16 cellular contexts compared by ENCODE assay signal in genomic region chr7:21916176-21916575, GRCh38. TPM values are rescaled to one million over a fixed set of nuclear protein-coding genes. Genes with fewer than 3 reads are reported as not detected.
DNase-seq lines count a peak whose midpoint lies in the region; ATAC-seq and TF ChIP-seq lines count a peak whose summit lies in the region.
"Had no signal": no experiment of that assay in that cellular context is flagged by ENCODE, and none has a peak within 500 bp of the region (broad histone marks: within the 10 kb centered on the region; RNA-seq: fewer than 3 reads in every experiment).

No MANE protein-coding gene starts in this region.

- intact Hi-C loops in psoas muscle (cut with DNase I): no loop called here

- H3K4me3 ChIP-seq in psoas muscle: no peak overlapping the region
- H3K4me3 ChIP-seq: GM23248 had no signal

- H3K36me3 ChIP-seq in psoas muscle (ENCODE audit: insufficient read depth in 1 of 2, low read depth in 1 of 2): no peaks in the 10 kb centered on the region

- no peak overlapping the region for H3K4me3 Mint-ChIP-seq in memory B cell
- H3K4me3 Mint-ChIP-seq: CD4-positive, alpha-beta memory T cell had no signal

- H3K36me3 Mint-ChIP-seq in memory B cell: peaks cover 38% of the 10 kb centered on the region

- H3K27ac ChIP-seq in caudate nucleus (ENCODE audit: low read depth, low read length) (peak overlapping the region; percentile 56), psoas muscle (no peak overlapping the region)
- H3K27ac ChIP-seq: GM23248 had no signal

- peak overlapping the region; percentile 1 for H3K27ac Mint-ChIP-seq in memory B cell
- H3K27ac Mint-ChIP-seq: CD4-positive, alpha-beta memory T cell had no signal

- no peaks in the 10 kb centered on the region for H3K9me3 Mint-ChIP-seq in memory B cell

- peaks cover 13% of the 10 kb centered on the region for H3K4me1 ChIP-seq in psoas muscle

- in situ Hi-C loops in SK-MEL-5 (cut with HindIII; ENCODE audit: low pct_unique_long_range_greater_than_20kb, low sequenced_read_pairs): no loop called here

- no peaks in the 10 kb centered on the region for H3K27me3 Mint-ChIP-seq in memory B cell
- H3K27me3 Mint-ChIP-seq: CD4-positive, alpha-beta memory T cell had no signal

- ATAC-seq in memory B cell (ENCODE audit: low read depth) (no peak), GM18907 (IDR thresholded peaks at IDR 0.05; ENCODE audit: unreplicated experiment) (no peak), psoas muscle (no peak), GM21786 (IDR thresholded peaks at IDR 0.05; ENCODE audit: unreplicated experiment) (no peak)

- WGBS in psoas muscle, 3 donors: 96 to 99% (median 99%) methylated on average over 7 of the region's 7 CpGs

- TF ChIP-seq CTCF in psoas muscle (IDR thresholded peaks at IDR 0.05): no peak

- H3K27me3 ChIP-seq in psoas muscle (ENCODE audit: insufficient read depth in 3 of 3, low read length in 2 of 3): no peaks in the 10 kb centered on the region

- DNase-seq in SK-MEL-5 (ENCODE audit: low read depth, low spot score) (peak; percentile 77), caudate nucleus (lab: John Stamatoyannopoulos, UW) (peak in 1 of 61 donors; percentile 10), memory B cell (ENCODE audit: low spot score in 2 of 2) (no peak), psoas muscle (no peak)
- DNase-seq: C1 segment of cervical spinal cord; Calu3; CD4-positive, alpha-beta memory T cell; COR-L47; DMS53; DMS79 treated with DMSO at 0.1 percent for 48 hours; GF-D8; H7; HCEC 1CT had no signal

- no peaks in the 10 kb centered on the region for H3K9me3 ChIP-seq in psoas muscle

- peaks cover 33% of the 10 kb centered on the region for H3K4me1 Mint-ChIP-seq in memory B cell
- H3K4me1 Mint-ChIP-seq: CD4-positive, alpha-beta memory T cell had no signal

RNA-seq across cellular contexts. Expression of gene CDCA7L, which starts 29.5 kb away (rescaled TPM):
- 84.1 and 94.3 TPM in 2 replicates for total RNA-seq in SK-MEL-5 (2014; rRNA removed; shearing (Covaris generic))
- 56.9 and 63.2 TPM in 2 replicates for polyA plus RNA-seq in SK-MEL-5 (2015; cell fraction: cytosol; rRNA removed)
- 75.8 and 81.9 TPM in 2 replicates for polyA plus RNA-seq in SK-MEL-5 (2015; cell fraction: nucleus; rRNA removed)
- 1 to 10 TPM; 1.3 to 2.7 (median 2.1) TPM for total RNA-seq in psoas muscle
- 1 to 10 TPM; 2.1 to 3.3 (median 2.4) TPM for polyA plus RNA-seq in psoas muscle

Comparison
In these comparisons a context has a peak if more than half of its experiments do, and no peak if none do; other contexts are left out.
1. RNA of gene CDCA7L, which starts 29.5 kb away (total RNA-seq): 84.1 to 94.3 TPM in SK-MEL-5; 1.3 to 2.7 TPM in psoas muscle; every median in the first group is over 10 times any median in the second.